ENCODE assay signal across 23 cellular contexts in the genomic region with DNA sequence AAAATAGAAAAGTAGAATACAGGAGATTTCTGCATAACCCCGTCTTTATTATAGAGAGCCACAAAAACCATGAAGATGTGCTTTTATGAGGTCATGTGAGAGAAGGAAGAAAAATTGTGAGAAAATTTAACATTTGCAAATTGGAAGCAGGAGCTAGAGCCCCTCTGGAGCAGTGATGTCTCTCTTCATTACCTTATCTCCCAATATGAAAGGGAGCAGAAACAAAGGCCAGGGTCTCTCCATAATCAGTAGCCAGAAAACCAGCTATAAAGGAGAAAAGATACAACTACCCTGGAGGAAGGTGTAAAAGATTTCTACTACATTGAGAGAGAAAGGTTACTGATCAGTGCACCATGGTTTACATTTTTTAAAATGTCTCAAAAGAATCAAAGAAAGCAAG.
"Had no signal": no experiment of that assay in that cellular context is flagged by ENCODE, and none has a peak within 500 bp of the region (broad histone marks: within the 10 kb centered on the region; RNA-seq: fewer than 3 reads in every experiment).

No MANE protein-coding gene starts in this region.

- ATAC-seq: activated naive CD4-positive, alpha-beta T cell treated with anti-CD3 and anti-CD28 coated beads, Interleukin-2, amount 50 U/mL, for 72 hours; activated T-cell treated with anti-CD3 and anti-CD28 coated beads, Interleukin-2, amount 50 U/mL, for 72 hours; esophagus mucosa had no signal

- H3K4me1 ChIP-seq: ascending aorta had no signal

- H3K27ac ChIP-seq: ascending aorta, coronary artery, dorsolateral prefrontal cortex had no signal

- H3K9me3 ChIP-seq: ascending aorta had no signal

- H3K36me3 ChIP-seq: ascending aorta, brain microvascular endothelial cell had no signal

- DNase-seq: activated CD4-positive, alpha-beta memory T cell treated with anti-CD3 and anti-CD28 coated beads, Interleukin-2, amount 10 ng/mL, durations not matched to agents 7 days and 5 days; activated CD4-positive, alpha-beta T cell treated with anti-CD3 and anti-CD28 coated beads for 1 hour; activated CD4-positive, alpha-beta T cell treated with anti-CD3 and anti-CD28 coated beads for 4 hours; activated CD4-positive, alpha-beta T cell treated with anti-CD3 and anti-CD28 coated beads, Interleukin-2, amount 10 ng/mL, durations not matched to agents 7 days and 5 days; activated CD4-positive, alpha-beta T cell treated with anti-CD3 and anti-CD28 coated beads, Interleukin-2, amount 50 U/mL, for 4 hours; activated CD8-positive, alpha-beta memory T cell treated with anti-CD3 and anti-CD28 coated beads, Interleukin-2, amount 50 U/mL, for 48 hours; activated gamma-delta T cell; activated naive CD4-positive, alpha-beta T cell; activated naive CD4-positive, alpha-beta T cell treated with anti-CD3 and anti-CD28 coated beads, Interleukin-2, amount 10 ng/mL, durations not matched to agents 7 days and 5 days; activated naive CD8-positive, alpha-beta T cell treated with anti-CD3 and anti-CD28 coated beads, Interleukin-2, amount 10 ng/mL, durations not matched to agents 7 days and 5 days; activated T-cell treated with anti-CD3 and anti-CD28 coated beads for 4 hours; activated T-cell treated with anti-CD3 and anti-CD28 coated beads, Interleukin-2, amount 50 U/mL, for 24 hours; activated T-cell treated with anti-CD3 and anti-CD28 coated beads, Interleukin-2, amount 50 U/mL, for 72 hours; dorsolateral prefrontal cortex; effector memory CD4-positive, alpha-beta T cell; endodermal cell; foreskin fibroblast; head of caudate nucleus had no signal

- H3K27me3 ChIP-seq: ascending aorta, brain microvascular endothelial cell, dorsolateral prefrontal cortex had no signal

- H3K4me3 ChIP-seq: ascending aorta, coronary artery, dorsolateral prefrontal cortex had no signal
